Comparison of ENCODE assay signal across 8 cellular contexts in the genomic region with DNA sequence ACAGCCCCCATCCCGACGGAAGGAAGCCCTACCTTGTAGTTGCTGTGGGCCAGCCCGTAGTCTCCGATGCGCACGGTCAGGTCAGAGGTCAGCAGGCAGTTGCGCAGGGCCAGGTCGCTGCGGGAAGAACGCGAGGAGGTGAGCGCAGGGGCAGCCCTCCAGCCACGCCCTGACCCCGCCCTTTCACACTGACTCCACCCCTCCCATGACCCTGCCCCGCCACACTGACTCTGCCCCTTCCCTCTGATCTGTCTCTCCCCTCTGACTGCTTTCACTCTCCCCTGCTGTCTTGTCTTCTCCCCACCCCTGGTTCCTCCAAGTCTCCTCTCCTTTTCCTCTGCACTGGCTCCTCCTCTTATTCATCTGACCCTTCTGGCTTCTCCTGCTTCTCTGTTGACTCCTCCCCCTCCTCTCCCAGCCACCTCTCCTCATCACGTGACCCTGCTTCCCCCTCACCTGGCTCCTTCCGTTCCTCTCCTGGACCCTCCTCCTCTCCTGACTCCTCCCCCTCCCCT. TPM values are rescaled to one million over a fixed set of nuclear protein-coding genes. Genes with fewer than 3 reads are reported as not detected.
DNase-seq lines count a peak whose midpoint lies in the region.

No MANE protein-coding gene starts in this region.

- peaks cover 26% of the 10 kb centered on the region for H3K27me3 ChIP-seq in GM23248 (replicated peaks; ENCODE audit: insufficient read depth)

- H3K27ac ChIP-seq in GM23248, result no peak overlapping the region

- H3K79me2 ChIP-seq in GM23248 (ENCODE audit: insufficient read depth), result no peaks in the 10 kb centered on the region

- 5 to 7% methylated on average over 12 to 17 of the region's 17 CpGs for WGBS in GM23248 (ENCODE audit: low coverage in 1 of 2, low lambda C conversion rate in 2 of 2, missing lambda C conversion rate in 2 of 2), 2 experiments

- peaks cover 5% of the 10 kb centered on the region for H3K27me3 Mint-ChIP-seq in activated T-helper 1 cell treated with anti-CD3 and anti-CD28 coated beads, Interleukin-12 subunit alpha, Interleukin-12 subunit beta, Interleukin-2, Interleukin-4 antibody, amounts not matched to agents 30 ng/mL and 10 ng/mL and 1 ng/mL, durations not matched to agents 14 hours and 24 hours and 36 hours (ENCODE audit: insufficient read depth)
- peaks cover 11% of the 10 kb centered on the region for H3K27me3 Mint-ChIP-seq in stimulated activated naive CD8-positive, alpha-beta T cell treated with anti-CD3 and anti-CD28 coated beads, Interleukin-15, Interleukin-2, amounts not matched to agents 100 ng/mL and 50 ng/mL, for 24 hours

- no peaks in the 10 kb centered on the region for H3K9me3 ChIP-seq in GM23248 (ENCODE audit: low read depth)

- H3K4me1 Mint-ChIP-seq in activated T-helper 1 cell treated with anti-CD3 and anti-CD28 coated beads, Interleukin-12 subunit alpha, Interleukin-12 subunit beta, Interleukin-2, Interleukin-4 antibody, amounts not matched to agents 30 ng/mL and 10 ng/mL and 1 ng/mL, durations not matched to agents 14 hours and 24 hours and 36 hours (ENCODE audit: low read depth), result peaks cover 6% of the 10 kb centered on the region
- peaks cover 5% of the 10 kb centered on the region for H3K4me1 Mint-ChIP-seq in stimulated activated naive CD8-positive, alpha-beta T cell treated with anti-CD3 and anti-CD28 coated beads, Interleukin-15, Interleukin-2, amounts not matched to agents 100 ng/mL and 50 ng/mL, for 24 hours (ENCODE audit: low read depth)

- no peaks in the 10 kb centered on the region for H3K36me3 Mint-ChIP-seq in activated T-helper 1 cell treated with anti-CD3 and anti-CD28 coated beads, Interleukin-12 subunit alpha, Interleukin-12 subunit beta, Interleukin-2, Interleukin-4 antibody, amounts not matched to agents 30 ng/mL and 10 ng/mL and 1 ng/mL, durations not matched to agents 14 hours and 24 hours and 36 hours (ENCODE audit: low read depth)
- no peaks in the 10 kb centered on the region for H3K36me3 Mint-ChIP-seq in stimulated activated naive CD8-positive, alpha-beta T cell treated with anti-CD3 and anti-CD28 coated beads, Interleukin-15, Interleukin-2, amounts not matched to agents 100 ng/mL and 50 ng/mL, for 24 hours (ENCODE audit: low read depth)

- H3K9ac ChIP-seq in GM23248, result no peak overlapping the region

- no peaks in the 10 kb centered on the region for H3K4me1 ChIP-seq in GM23248 (ENCODE audit: insufficient read depth)

- no peak overlapping the region for H3K4me3 ChIP-seq in GM23248

- peak; percentile 83 for DNase-seq in activated effector memory CD4-positive, alpha-beta T cell treated with anti-CD3 and anti-CD28 coated beads, Interleukin-2, amount 50 U/mL, for 16 hours
- no peak for DNase-seq in activated effector memory CD4-positive, alpha-beta T cell treated with Interleukin-2 at 50 U/mL for 16 hours
- peak; percentile 92 for DNase-seq in NOMO-1 treated with DMSO at 0.1 percent for 48 hours (lab: John Stamatoyannopoulos, UW; ENCODE audit: unreplicated experiment)
- DNase-seq in activated T-helper 1 cell treated with anti-CD3 and anti-CD28 coated beads, Interleukin-12 subunit alpha, Interleukin-12 subunit beta, Interleukin-2, Interleukin-4 antibody, amounts not matched to agents 30 ng/mL and 10 ng/mL and 1 ng/mL, durations not matched to agents 14 hours and 24 hours and 36 hours (ENCODE audit: low spot score), result peak; percentile 49
- peak; percentile 80 for DNase-seq in iPS-NIHi11 (ENCODE audit: low spot score)
- DNase-seq in GM23248, result no peak
- no peak for DNase-seq in medulla oblongata (ENCODE audit: extremely low spot score)

- no peaks in the 10 kb centered on the region for H4K20me1 ChIP-seq in GM23248 (ENCODE audit: insufficient read depth)

- H3K27ac Mint-ChIP-seq in activated T-helper 1 cell treated with anti-CD3 and anti-CD28 coated beads, Interleukin-12 subunit alpha, Interleukin-12 subunit beta, Interleukin-2, Interleukin-4 antibody, amounts not matched to agents 30 ng/mL and 10 ng/mL and 1 ng/mL, durations not matched to agents 14 hours and 24 hours and 36 hours, result peak overlapping the region; percentile 62
- peak overlapping the region; percentile 58 for H3K27ac Mint-ChIP-seq in stimulated activated naive CD8-positive, alpha-beta T cell treated with anti-CD3 and anti-CD28 coated beads, Interleukin-15, Interleukin-2, amounts not matched to agents 100 ng/mL and 50 ng/mL, for 24 hours

- H3K4me3 Mint-ChIP-seq in activated T-helper 1 cell treated with anti-CD3 and anti-CD28 coated beads, Interleukin-12 subunit alpha, Interleukin-12 subunit beta, Interleukin-2, Interleukin-4 antibody, amounts not matched to agents 30 ng/mL and 10 ng/mL and 1 ng/mL, durations not matched to agents 14 hours and 24 hours and 36 hours, result peak overlapping the region; percentile 54
- peak overlapping the region; percentile 23 for H3K4me3 Mint-ChIP-seq in stimulated activated naive CD8-positive, alpha-beta T cell treated with anti-CD3 and anti-CD28 coated beads, Interleukin-15, Interleukin-2, amounts not matched to agents 100 ng/mL and 50 ng/mL, for 24 hours

- no peaks in the 10 kb centered on the region for H3K9me2 ChIP-seq in GM23248 (ENCODE audit: insufficient read depth)

- no peaks in the 10 kb centered on the region for H3F3A ChIP-seq in GM23248 (ENCODE audit: insufficient read depth)

- H3K36me3 ChIP-seq in GM23248 (ENCODE audit: low read depth), result no peaks in the 10 kb centered on the region

- in situ Hi-C loops in GM23248 (cut with MboI), result no loop called here

- intact Hi-C loops in activated T-helper 1 cell treated with anti-CD3 and anti-CD28 coated beads, Interleukin-12 subunit alpha, Interleukin-12 subunit beta, Interleukin-2, Interleukin-4 antibody, amounts not matched to agents 30 ng/mL and 10 ng/mL and 1 ng/mL, durations not matched to agents 14 hours and 24 hours and 36 hours (cut with micrococcal nuclease), result no loop called here

- no peak overlapping the region for H3K4me2 ChIP-seq in GM23248 (ENCODE audit: unreplicated experiment)

- no peaks in the 10 kb centered on the region for H3K9me3 Mint-ChIP-seq in activated T-helper 1 cell treated with anti-CD3 and anti-CD28 coated beads, Interleukin-12 subunit alpha, Interleukin-12 subunit beta, Interleukin-2, Interleukin-4 antibody, amounts not matched to agents 30 ng/mL and 10 ng/mL and 1 ng/mL, durations not matched to agents 14 hours and 24 hours and 36 hours
- H3K9me3 Mint-ChIP-seq in stimulated activated naive CD8-positive, alpha-beta T cell treated with anti-CD3 and anti-CD28 coated beads, Interleukin-15, Interleukin-2, amounts not matched to agents 100 ng/mL and 50 ng/mL, for 24 hours, result no peaks in the 10 kb centered on the region

- H2AFZ ChIP-seq in GM23248, result no peak overlapping the region

RNA-seq across cellular contexts. Expression of a gene that starts 10.1 kb away (rescaled TPM):
- total RNA-seq in activated T-helper 1 cell treated with anti-CD3 and anti-CD28 coated beads, Interleukin-12 subunit alpha, Interleukin-12 subunit beta, Interleukin-2, Interleukin-4 antibody, amounts not matched to agents 30 ng/mL and 10 ng/mL and 1 ng/mL, durations not matched to agents 14 hours and 24 hours and 36 hours, result 2.0 and 3.1 TPM in 2 replicates
- total RNA-seq in GM23248 (2014; rRNA removed; shearing (Covaris generic)), result 0.22 TPM in 1 of 2 replicates, not detected in the other
- not detected in 2 replicates for polyA plus RNA-seq in GM23248 (2016; fragmentation: Nextera tagmentation; extraction: Ambion mirVana)

RNA-seq across cellular contexts. Expression of a gene that starts 32.3 kb away (rescaled TPM):
- total RNA-seq in activated T-helper 1 cell treated with anti-CD3 and anti-CD28 coated beads, Interleukin-12 subunit alpha, Interleukin-12 subunit beta, Interleukin-2, Interleukin-4 antibody, amounts not matched to agents 30 ng/mL and 10 ng/mL and 1 ng/mL, durations not matched to agents 14 hours and 24 hours and 36 hours, result 35.9 and 37.1 TPM in 2 replicates
- total RNA-seq in GM23248 (2014; rRNA removed; shearing (Covaris generic)), result 80.7 and 86.0 TPM in 2 replicates
- polyA plus RNA-seq in GM23248 (2016; fragmentation: Nextera tagmentation; extraction: Ambion mirVana), result 40.9 and 41.6 TPM in 2 replicates

RNA-seq across cellular contexts. Expression of a gene that starts 46.1 kb away (rescaled TPM):
- 2.2 and 2.4 TPM in 2 replicates for total RNA-seq in activated T-helper 1 cell treated with anti-CD3 and anti-CD28 coated beads, Interleukin-12 subunit alpha, Interleukin-12 subunit beta, Interleukin-2, Interleukin-4 antibody, amounts not matched to agents 30 ng/mL and 10 ng/mL and 1 ng/mL, durations not matched to agents 14 hours and 24 hours and 36 hours
- total RNA-seq in GM23248 (2014; rRNA removed; shearing (Covaris generic)), result 0.97 and 1.1 TPM in 2 replicates
- polyA plus RNA-seq in GM23248 (2016; fragmentation: Nextera tagmentation; extraction: Ambion mirVana), result 0.47 and 0.48 TPM in 2 replicates

RNA-seq across cellular contexts. Expression of a gene that starts 50.5 kb away (rescaled TPM):
- total RNA-seq in activated T-helper 1 cell treated with anti-CD3 and anti-CD28 coated beads, Interleukin-12 subunit alpha, Interleukin-12 subunit beta, Interleukin-2, Interleukin-4 antibody, amounts not matched to agents 30 ng/mL and 10 ng/mL and 1 ng/mL, durations not matched to agents 14 hours and 24 hours and 36 hours, result not detected in 2 replicates
- total RNA-seq in GM23248 (2014; rRNA removed; shearing (Covaris generic)), result not detected in 2 replicates
- not detected in 2 replicates for polyA plus RNA-seq in GM23248 (2016; fragmentation: Nextera tagmentation; extraction: Ambion mirVana)

RNA-seq across cellular contexts. Expression of a gene that starts 55.7 kb away (rescaled TPM):
- total RNA-seq in activated T-helper 1 cell treated with anti-CD3 and anti-CD28 coated beads, Interleukin-12 subunit alpha, Interleukin-12 subunit beta, Interleukin-2, Interleukin-4 antibody, amounts not matched to agents 30 ng/mL and 10 ng/mL and 1 ng/mL, durations not matched to agents 14 hours and 24 hours and 36 hours, result 96.0 and 100 TPM in 2 replicates
- 36.6 and 38.7 TPM in 2 replicates for total RNA-seq in GM23248 (2014; rRNA removed; shearing (Covaris generic))
- 34.1 and 41.5 TPM in 2 replicates for polyA plus RNA-seq in GM23248 (2016; fragmentation: Nextera tagmentation; extraction: Ambion mirVana)

Comparison
In these comparisons a context has a peak if more than half of its experiments do, and no peak if none do; other contexts are left out.
1. DNase-seq: peak in activated effector memory CD4-positive, alpha-beta T cell treated with anti-CD3 and anti-CD28 coated beads, Interleukin-2, amount 50 U/mL, for 16 hours (single experiment), NOMO-1 treated with DMSO at 0.1 percent for 48 hours (single experiment), activated T-helper 1 cell treated with anti-CD3 and anti-CD28 coated beads, Interleukin-12 subunit alpha, Interleukin-12 subunit beta, Interleukin-2, Interleukin-4 antibody, amounts not matched to agents 30 ng/mL and 10 ng/mL and 1 ng/mL, durations not matched to agents 14 hours and 24 hours and 36 hours (single experiment) and iPS-NIHi11 (single experiment); none in activated effector memory CD4-positive, alpha-beta T cell treated with Interleukin-2 at 50 U/mL for 16 hours (single experiment), GM23248 (single experiment) and medulla oblongata (single experiment).